2 cellular contexts compared by ENCODE assay signal in genomic region chr6:16837217-16837972, GRCh38.
A peak's percentile ranks its signal among the peaks of the same experiment; 100 is the strongest.
TF ChIP-seq lines count a peak whose summit lies in the region.

No MANE protein-coding gene starts in this region.

TF ChIP-seq in K562, 482 proteins besides CTCF, POLR2A, EP300 and RAD21 (continued from another document):
- peak; percentile 38; the same call in 1 of the 2 replicates for TF ChIP-seq RFX1 (IDR thresholded peaks at IDR 0.05)
- peak; percentile 94 for TF ChIP-seq CBX8 (IDR thresholded peaks at IDR 0.05; ENCODE audit: borderline replicate concordance, extremely low read depth, low read depth, low read length, poor library complexity, severe bottlenecking)
- no peak for TF ChIP-seq PHB (CRISPR knock-in tag; IDR thresholded peaks at IDR 0.05)
- no peak for TF ChIP-seq TFAM (CRISPR knock-in tag; conservative IDR thresholded peaks at IDR 0.05)
- TF ChIP-seq, protein P1, sequence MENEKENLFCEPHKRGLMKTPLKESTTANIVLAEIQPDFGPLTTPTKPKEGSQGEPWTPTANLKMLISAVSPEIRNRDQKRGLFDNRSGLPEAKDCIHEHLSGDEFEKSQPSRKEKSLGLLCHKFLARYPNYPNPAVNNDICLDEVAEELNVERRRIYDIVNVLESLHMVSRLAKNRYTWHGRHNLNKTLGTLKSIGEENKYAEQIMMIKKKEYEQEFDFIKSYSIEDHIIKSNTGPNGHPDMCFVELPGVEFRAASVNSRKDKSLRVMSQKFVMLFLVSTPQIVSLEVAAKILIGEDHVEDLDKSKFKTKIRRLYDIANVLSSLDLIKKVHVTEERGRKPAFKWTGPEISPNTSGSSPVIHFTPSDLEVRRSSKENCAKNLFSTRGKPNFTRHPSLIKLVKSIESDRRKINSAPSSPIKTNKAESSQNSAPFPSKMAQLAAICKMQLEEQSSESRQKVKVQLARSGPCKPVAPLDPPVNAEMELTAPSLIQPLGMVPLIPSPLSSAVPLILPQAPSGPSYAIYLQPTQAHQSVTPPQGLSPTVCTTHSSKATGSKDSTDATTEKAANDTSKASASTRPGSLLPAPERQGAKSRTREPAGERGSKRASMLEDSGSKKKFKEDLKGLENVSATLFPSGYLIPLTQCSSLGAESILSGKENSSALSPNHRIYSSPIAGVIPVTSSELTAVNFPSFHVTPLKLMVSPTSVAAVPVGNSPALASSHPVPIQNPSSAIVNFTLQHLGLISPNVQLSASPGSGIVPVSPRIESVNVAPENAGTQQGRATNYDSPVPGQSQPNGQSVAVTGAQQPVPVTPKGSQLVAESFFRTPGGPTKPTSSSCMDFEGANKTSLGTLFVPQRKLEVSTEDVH (IDR thresholded peaks at IDR 0.05; ENCODE audit: low read depth, partially characterized antibody): no peak
- TF ChIP-seq MXD1 (CRISPR knock-in tag; IDR thresholded peaks at IDR 0.05; ENCODE audit: borderline replicate concordance, poor library complexity, severe bottlenecking): no peak

TF ChIP-seq in neural cell, 6 proteins besides CTCF, POLR2A, EP300 and RAD21 (continued from another document):
- TF ChIP-seq REST (IDR thresholded peaks at IDR 0.05; ENCODE audit: borderline replicate concordance): no peak
- TF ChIP-seq EZH2 (IDR thresholded peaks at IDR 0.05; ENCODE audit: borderline replicate concordance, insufficient read depth, low read length, poor library complexity, severe bottlenecking): no peak
- TF ChIP-seq TAF1 (IDR thresholded peaks at IDR 0.05; ENCODE audit: low read depth): no peak
- TF ChIP-seq POLR2AphosphoS5 (IDR thresholded peaks at IDR 0.05): no peak
